In genomic region chr7:159032310-159032709, GRCh38 we compare ENCODE assay signal across 27 cellular contexts.
DNase-seq lines count a peak whose midpoint lies in the region; ATAC-seq and TF ChIP-seq lines count a peak whose summit lies in the region.
"Had no signal": no experiment of that assay in that cellular context is flagged by ENCODE, and none has a peak within 500 bp of the region (broad histone marks: within the 10 kb centered on the region; RNA-seq: fewer than 3 reads in every experiment).

No MANE protein-coding gene starts in this region.

- peak; percentile 35 for DNase-seq in activated CD8-positive, alpha-beta memory T cell treated with anti-CD3 and anti-CD28 coated beads for 24 hours
- DNase-seq in activated CD8-positive, alpha-beta memory T cell treated with anti-CD3 and anti-CD28 coated beads, Interleukin-2, amount 50 U/mL, for 4 hours, result no peak
- peak; percentile 38 for DNase-seq in ecto neural progenitor cell (ENCODE audit: low spot score)
- DNase-seq in mucosa of gallbladder (ENCODE audit: low spot score), result peak; percentile 9
- DNase-seq in thoracic aorta (ENCODE audit: low spot score), result no peak
- no peak for DNase-seq in NCI-H1694 treated with DMSO at 0.1 percent for 48 hours (lab: John Stamatoyannopoulos, UW)
- DNase-seq in SKM-1 (lab: John Stamatoyannopoulos, UW; ENCODE audit: unreplicated experiment), result no peak
- no peak for DNase-seq in activated T-helper 1 cell treated with anti-CD3 and anti-CD28 coated beads, Interleukin-12 subunit alpha, Interleukin-12 subunit beta, Interleukin-2, Interleukin-4 antibody, amounts not matched to agents 30 ng/mL and 10 ng/mL and 1 ng/mL, durations not matched to agents 14 hours and 24 hours and 36 hours (ENCODE audit: low spot score)
- DNase-seq: activated CD4-positive, alpha-beta T cell treated with anti-CD3 and anti-CD28 coated beads, Interleukin-2, amount 10 ng/mL, durations not matched to agents 7 days and 5 days; activated gamma-delta T cell; DMS 273 treated with DMSO at 0.1 percent for 48 hours; IMR-90; NCI-H1105; NCI-H2029; NCI-H2227 treated with DMSO at 0.1 percent for 48 hours; NCI-H774; stimulated activated CD4-positive, alpha-beta T cell treated with anti-CD3 and anti-CD28 coated beads, Interleukin-4, amount 100 ng/mL, for 1 hour; stimulated activated naive CD4-positive, alpha-beta T cell; thyroid gland had no signal

- no peak for ATAC-seq in thoracic aorta (ENCODE audit: insufficient number of reproducible peaks, low FRiP score, low read depth)
- ATAC-seq: gastroesophageal sphincter, SK-N-SH treated with all-trans-retinoic acid at 6 μM for 48 hours had no signal

- peaks cover 1% of the 10 kb centered on the region for H3K4me1 Mint-ChIP-seq in activated T-helper 1 cell treated with anti-CD3 and anti-CD28 coated beads, Interleukin-12 subunit alpha, Interleukin-12 subunit beta, Interleukin-2, Interleukin-4 antibody, amounts not matched to agents 30 ng/mL and 10 ng/mL and 1 ng/mL, durations not matched to agents 14 hours and 24 hours and 36 hours (ENCODE audit: low read depth)

- H3K36me3 Mint-ChIP-seq in activated T-helper 1 cell treated with anti-CD3 and anti-CD28 coated beads, Interleukin-12 subunit alpha, Interleukin-12 subunit beta, Interleukin-2, Interleukin-4 antibody, amounts not matched to agents 30 ng/mL and 10 ng/mL and 1 ng/mL, durations not matched to agents 14 hours and 24 hours and 36 hours (ENCODE audit: low read depth), result no peaks in the 10 kb centered on the region
- H3K36me3 Mint-ChIP-seq: brain had no signal

- no peaks in the 10 kb centered on the region for H3K9me3 Mint-ChIP-seq in activated T-helper 1 cell treated with anti-CD3 and anti-CD28 coated beads, Interleukin-12 subunit alpha, Interleukin-12 subunit beta, Interleukin-2, Interleukin-4 antibody, amounts not matched to agents 30 ng/mL and 10 ng/mL and 1 ng/mL, durations not matched to agents 14 hours and 24 hours and 36 hours
- H3K9me3 Mint-ChIP-seq: activated CD4-positive, alpha-beta T cell treated with anti-CD3 and anti-CD28 coated beads, Interleukin-2, amount 10 ng/mL, durations not matched to agents 7 days and 5 days; CD4-positive, alpha-beta T cell had no signal

- peak overlapping the region; percentile 88 to 96 for H3K27ac ChIP-seq in thoracic aorta
- H3K27ac ChIP-seq: 22Rv1, neutrophil, RWPE1, thyroid gland, VCaP had no signal

- intact Hi-C loops in activated T-helper 1 cell treated with anti-CD3 and anti-CD28 coated beads, Interleukin-12 subunit alpha, Interleukin-12 subunit beta, Interleukin-2, Interleukin-4 antibody, amounts not matched to agents 30 ng/mL and 10 ng/mL and 1 ng/mL, durations not matched to agents 14 hours and 24 hours and 36 hours (cut with micrococcal nuclease), result no loop called here

- H3K27me3 Mint-ChIP-seq in activated T-helper 1 cell treated with anti-CD3 and anti-CD28 coated beads, Interleukin-12 subunit alpha, Interleukin-12 subunit beta, Interleukin-2, Interleukin-4 antibody, amounts not matched to agents 30 ng/mL and 10 ng/mL and 1 ng/mL, durations not matched to agents 14 hours and 24 hours and 36 hours (ENCODE audit: insufficient read depth), result peaks cover 18% of the 10 kb centered on the region

- no peaks in the 10 kb centered on the region for H3K9me3 ChIP-seq in thoracic aorta
- H3K9me3 ChIP-seq: gastroesophageal sphincter, neutrophil, thyroid gland had no signal

- TF ChIP-seq CTCF in thoracic aorta (IDR thresholded peaks at IDR 0.05), result no peak

- H3K36me3 ChIP-seq in thoracic aorta, result peaks cover 6% of the 10 kb centered on the region
- H3K36me3 ChIP-seq: neutrophil, thyroid gland had no signal

- H3K4me3 ChIP-seq in thoracic aorta, result no peak overlapping the region
- H3K4me3 ChIP-seq: thyroid gland had no signal

- H3K4me3 Mint-ChIP-seq in activated T-helper 1 cell treated with anti-CD3 and anti-CD28 coated beads, Interleukin-12 subunit alpha, Interleukin-12 subunit beta, Interleukin-2, Interleukin-4 antibody, amounts not matched to agents 30 ng/mL and 10 ng/mL and 1 ng/mL, durations not matched to agents 14 hours and 24 hours and 36 hours, result no peak overlapping the region
- H3K4me3 Mint-ChIP-seq: activated CD4-positive, alpha-beta T cell treated with anti-CD3 and anti-CD28 coated beads, Interleukin-2, amount 10 ng/mL, durations not matched to agents 7 days and 5 days; CD4-positive, alpha-beta T cell had no signal

- peaks cover 3 to 18% of the 10 kb centered on the region in 2 donors for H3K4me1 ChIP-seq in thoracic aorta (ENCODE audit: control insufficient read depth in 1 of 2, low read depth in 2 of 2)

- H3K27me3 ChIP-seq in thoracic aorta (replicated peaks; ENCODE audit: insufficient read depth), result no peaks in the 10 kb centered on the region
- H3K27me3 ChIP-seq: thyroid gland had no signal

- no peak overlapping the region for H3K27ac Mint-ChIP-seq in activated T-helper 1 cell treated with anti-CD3 and anti-CD28 coated beads, Interleukin-12 subunit alpha, Interleukin-12 subunit beta, Interleukin-2, Interleukin-4 antibody, amounts not matched to agents 30 ng/mL and 10 ng/mL and 1 ng/mL, durations not matched to agents 14 hours and 24 hours and 36 hours
- H3K27ac Mint-ChIP-seq: activated CD4-positive, alpha-beta T cell treated with anti-CD3 and anti-CD28 coated beads, Interleukin-2, amount 10 ng/mL, durations not matched to agents 7 days and 5 days; CD4-positive, alpha-beta T cell had no signal

Comparison
In these comparisons a context has a peak if more than half of its experiments do, and no peak if none do; other contexts are left out.
1. DNase-seq: peak in activated CD8-positive, alpha-beta memory T cell treated with anti-CD3 and anti-CD28 coated beads for 24 hours (single experiment), ecto neural progenitor cell (single experiment) and mucosa of gallbladder (single experiment); none in activated CD8-positive, alpha-beta memory T cell treated with anti-CD3 and anti-CD28 coated beads, Interleukin-2, amount 50 U/mL, for 4 hours (single experiment), thoracic aorta (single experiment), NCI-H1694 treated with DMSO at 0.1 percent for 48 hours (single experiment), SKM-1 (single experiment) and activated T-helper 1 cell treated with anti-CD3 and anti-CD28 coated beads, Interleukin-12 subunit alpha, Interleukin-12 subunit beta, Interleukin-2, Interleukin-4 antibody, amounts not matched to agents 30 ng/mL and 10 ng/mL and 1 ng/mL, durations not matched to agents 14 hours and 24 hours and 36 hours (single experiment).